9 cellular contexts compared by ENCODE assay signal in the genomic region with DNA sequence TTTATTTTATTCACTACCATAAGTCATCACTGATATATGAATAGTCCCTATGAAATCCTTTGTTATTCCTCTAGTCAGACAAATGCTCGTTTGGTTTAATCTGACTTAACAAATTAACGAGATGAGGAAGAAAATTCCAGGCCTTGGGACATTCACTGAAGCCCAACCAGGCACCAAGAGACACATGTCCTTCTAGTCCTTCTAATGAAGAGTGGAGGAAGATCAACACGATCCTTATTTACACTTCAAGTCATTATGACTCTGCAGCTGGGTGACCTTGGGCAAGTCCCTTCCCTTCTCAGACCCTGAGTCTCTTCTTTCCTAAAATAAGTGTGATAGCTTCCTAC.
DNase-seq lines count a peak whose midpoint lies in the region; ATAC-seq, FAIRE-seq and TF ChIP-seq lines count a peak whose summit lies in the region.
"Had no signal": no experiment of that assay in that cellular context is flagged by ENCODE, and none has a peak within 500 bp of the region (broad histone marks: within the 10 kb centered on the region; RNA-seq: fewer than 3 reads in every experiment).

No MANE protein-coding gene starts in this region.

- no peak for FAIRE-seq in kidney (lab: Jason Lieb, UNC)

- WGBS in adrenal gland, 4 donors = 8 to 33% (median 16%) methylated on average over 3 of the region's 3 CpGs
- 40 to 49% methylated on average over 3 of the region's 3 CpGs for WGBS in lower leg skin, 2 donors

- no peaks in the 10 kb centered on the region for H3K36me3 Mint-ChIP-seq in GM23338 (ENCODE audit: low read depth)

- no peak overlapping the region for H3K4me3 Mint-ChIP-seq in GM23338
- H3K4me3 Mint-ChIP-seq: neural crest cell had no signal

- DNase-seq in GM23338 (ENCODE audit: low spot score) (no peak), adrenal gland (no peak), kidney (no peak), nucleus accumbens (lab: John Stamatoyannopoulos, UW) (no peak), NOMO-1 (lab: John Stamatoyannopoulos, UW; ENCODE audit: unreplicated experiment in 2 of 2) (no peak), lower leg skin (ENCODE audit: low spot score in 2 of 2) (no peak), middle frontal gyrus (ENCODE audit: extremely low spot score, low spot score) (no peak)

- H3K4me3 ChIP-seq in GM23338 = no peak overlapping the region
- no peak overlapping the region for H3K4me3 ChIP-seq in adrenal gland
- no peak overlapping the region for H3K4me3 ChIP-seq in kidney (ENCODE audit: low read length in 2 of 2)
- peak overlapping the region; percentile 48 for H3K4me3 ChIP-seq in skeletal muscle satellite cell (ENCODE audit: low read length)
- no peak overlapping the region for H3K4me3 ChIP-seq in lower leg skin (ENCODE audit: low read depth, poor library complexity, severe bottlenecking)

- H3K36me3 ChIP-seq in GM23338 (ENCODE audit: insufficient read depth) = no peaks in the 10 kb centered on the region
- H3K36me3 ChIP-seq in adrenal gland (replicated peaks in 1 of 2) = no peaks in the 10 kb centered on the region
- no peaks in the 10 kb centered on the region for H3K36me3 ChIP-seq in kidney (ENCODE audit: control insufficient read depth in 1 of 2, insufficient read depth in 2 of 2, low read length in 2 of 2)
- no peaks in the 10 kb centered on the region for H3K36me3 ChIP-seq in skeletal muscle satellite cell (ENCODE audit: insufficient read depth, low read length)

- H3K27ac Mint-ChIP-seq in GM23338 = peak overlapping the region; percentile 86; the same call in 1 of the 2 replicates

- TF ChIP-seq CTCF in GM23338 (conservative IDR thresholded peaks at IDR 0.05; ENCODE audit: low read depth in 2 of 2) (no peak), adrenal gland (IDR thresholded peaks at IDR 0.05) (no peak), kidney (IDR thresholded peaks at IDR 0.05; ENCODE audit: borderline replicate concordance, extremely low read depth, insufficient read depth) (no peak), lower leg skin (IDR thresholded peaks at IDR 0.05) (no peak)

- H3K9me3 Mint-ChIP-seq in GM23338 = no peaks in the 10 kb centered on the region; the same call in 2 of the 3 replicates
- H3K9me3 Mint-ChIP-seq: neural crest cell had no signal

- no peak for TF ChIP-seq POLR2A in adrenal gland (IDR thresholded peaks at IDR 0.05)
- no peak for TF ChIP-seq POLR2A in lower leg skin (IDR thresholded peaks at IDR 0.05)

- no peaks in the 10 kb centered on the region for H4K20me1 ChIP-seq in GM23338 (replicated peaks; ENCODE audit: insufficient read depth)

- H2AFZ ChIP-seq in GM23338 = peak overlapping the region; percentile 91

- H3K9me2 ChIP-seq in GM23338 (ENCODE audit: insufficient read depth) = no peaks in the 10 kb centered on the region; the same call in 1 of the 2 replicates

- no peaks in the 10 kb centered on the region for H3F3A ChIP-seq in GM23338 (replicated peaks; ENCODE audit: low read depth)

- peaks cover 6% of the 10 kb centered on the region for H3K27me3 Mint-ChIP-seq in GM23338 (ENCODE audit: insufficient read depth, low read depth, poor library complexity)

- no peaks in the 10 kb centered on the region for H3K79me2 ChIP-seq in GM23338 (replicated peaks; ENCODE audit: insufficient read depth)

- H3K4me1 Mint-ChIP-seq in GM23338 = peaks cover 27% of the 10 kb centered on the region

- peaks cover 11% of the 10 kb centered on the region; the same call in 1 of the 2 replicates for H3K4me1 ChIP-seq in GM23338 (ENCODE audit: insufficient read depth)
- peaks cover 51 to 63% of the 10 kb centered on the region in 2 donors for H3K4me1 ChIP-seq in adrenal gland (replicated peaks in 1 of 2)
- H3K4me1 ChIP-seq in kidney (ENCODE audit: control insufficient read depth in 1 of 2, insufficient read depth in 1 of 2, low read depth in 1 of 2, low read length in 2 of 2) = peaks cover 20 to 43% of the 10 kb centered on the region in 2 donors
- H3K4me1 ChIP-seq in skeletal muscle satellite cell (ENCODE audit: control insufficient read depth, insufficient read depth, low read length) = peaks cover 65% of the 10 kb centered on the region

- ATAC-seq in GM23338 = no peak

- H3K9ac ChIP-seq in kidney (ENCODE audit: low read length in 2 of 2) = peak overlapping the region; percentile 48 to 66
- peak overlapping the region; percentile 82 for H3K9ac ChIP-seq in skeletal muscle satellite cell (ENCODE audit: low read depth, low read length)

- H3K9me3 ChIP-seq in adrenal gland (replicated peaks in 1 of 3) = no peaks in the 10 kb centered on the region
- H3K9me3 ChIP-seq in kidney (ENCODE audit: control insufficient read depth in 1 of 2, low read length in 2 of 2) = no peaks in the 10 kb centered on the region
- H3K9me3 ChIP-seq in skeletal muscle satellite cell (replicated peaks; ENCODE audit: low read length) = no peaks in the 10 kb centered on the region

- H3K27me3 ChIP-seq in GM23338 (ENCODE audit: insufficient read depth) (no peaks in the 10 kb centered on the region), adrenal gland (no peaks in the 10 kb centered on the region), skeletal muscle satellite cell (ENCODE audit: control insufficient read depth, insufficient read depth, low read length) (no peaks in the 10 kb centered on the region)

- H3K27ac ChIP-seq in GM23338 (ENCODE audit: low read depth) = no peak overlapping the region
- H3K27ac ChIP-seq in adrenal gland = peak overlapping the region; percentile 89 to 98 (median 97)
- peak overlapping the region; percentile 26 to 93 for H3K27ac ChIP-seq in kidney (ENCODE audit: low read depth in 2 of 2, low read length in 2 of 2)

- intact Hi-C loops in adrenal gland (cut with DNase I) (loop anchor here in 1 of 2 donors (10.0 kb wide), 1 partner anchor 157 kb away; no protein-coding TSS in a partner anchor), kidney (cut with DNase I) (no loop called here), lower leg skin (cut with DNase I; ENCODE audit: low total_unique reads) (no loop called here)

- H3K4me2 ChIP-seq in GM23338 = no peak overlapping the region
- peak overlapping the region; percentile 74 for H3K4me2 ChIP-seq in skeletal muscle satellite cell (ENCODE audit: low read length)

TF ChIP-seq in GM23338, 12 proteins besides CTCF, POLR2A, EP300 and RAD21 (continues in another document):
- TF ChIP-seq STAT1 (IDR thresholded peaks at IDR 0.05; ENCODE audit: unreplicated experiment) (no peak), ZNF331 (CRISPR knock-in tag; IDR thresholded peaks at IDR 0.05; ENCODE audit: low read depth) (no peak), EZH2 (IDR thresholded peaks at IDR 0.05; ENCODE audit: low read depth, unreplicated experiment) (no peak), CREB1 (CRISPR knock-in tag; IDR thresholded peaks at IDR 0.05; ENCODE audit: low read depth) (no peak), EZH2phosphoT487 (IDR thresholded peaks at IDR 0.05; ENCODE audit: unreplicated experiment) (no peak), JUNB (IDR thresholded peaks at IDR 0.05; ENCODE audit: unreplicated experiment) (no peak), ZNF114 (CRISPR knock-in tag; IDR thresholded peaks at IDR 0.05) (no peak), POLR2AphosphoS5 (IDR thresholded peaks at IDR 0.05; ENCODE audit: low read depth) (no peak)
- TF ChIP-seq, protein P1, sequence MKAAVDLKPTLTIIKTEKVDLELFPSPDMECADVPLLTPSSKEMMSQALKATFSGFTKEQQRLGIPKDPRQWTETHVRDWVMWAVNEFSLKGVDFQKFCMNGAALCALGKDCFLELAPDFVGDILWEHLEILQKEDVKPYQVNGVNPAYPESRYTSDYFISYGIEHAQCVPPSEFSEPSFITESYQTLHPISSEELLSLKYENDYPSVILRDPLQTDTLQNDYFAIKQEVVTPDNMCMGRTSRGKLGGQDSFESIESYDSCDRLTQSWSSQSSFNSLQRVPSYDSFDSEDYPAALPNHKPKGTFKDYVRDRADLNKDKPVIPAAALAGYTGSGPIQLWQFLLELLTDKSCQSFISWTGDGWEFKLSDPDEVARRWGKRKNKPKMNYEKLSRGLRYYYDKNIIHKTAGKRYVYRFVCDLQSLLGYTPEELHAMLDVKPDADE (IDR thresholded peaks at IDR 0.05) = no peak
- TF ChIP-seq, protein P2, sequence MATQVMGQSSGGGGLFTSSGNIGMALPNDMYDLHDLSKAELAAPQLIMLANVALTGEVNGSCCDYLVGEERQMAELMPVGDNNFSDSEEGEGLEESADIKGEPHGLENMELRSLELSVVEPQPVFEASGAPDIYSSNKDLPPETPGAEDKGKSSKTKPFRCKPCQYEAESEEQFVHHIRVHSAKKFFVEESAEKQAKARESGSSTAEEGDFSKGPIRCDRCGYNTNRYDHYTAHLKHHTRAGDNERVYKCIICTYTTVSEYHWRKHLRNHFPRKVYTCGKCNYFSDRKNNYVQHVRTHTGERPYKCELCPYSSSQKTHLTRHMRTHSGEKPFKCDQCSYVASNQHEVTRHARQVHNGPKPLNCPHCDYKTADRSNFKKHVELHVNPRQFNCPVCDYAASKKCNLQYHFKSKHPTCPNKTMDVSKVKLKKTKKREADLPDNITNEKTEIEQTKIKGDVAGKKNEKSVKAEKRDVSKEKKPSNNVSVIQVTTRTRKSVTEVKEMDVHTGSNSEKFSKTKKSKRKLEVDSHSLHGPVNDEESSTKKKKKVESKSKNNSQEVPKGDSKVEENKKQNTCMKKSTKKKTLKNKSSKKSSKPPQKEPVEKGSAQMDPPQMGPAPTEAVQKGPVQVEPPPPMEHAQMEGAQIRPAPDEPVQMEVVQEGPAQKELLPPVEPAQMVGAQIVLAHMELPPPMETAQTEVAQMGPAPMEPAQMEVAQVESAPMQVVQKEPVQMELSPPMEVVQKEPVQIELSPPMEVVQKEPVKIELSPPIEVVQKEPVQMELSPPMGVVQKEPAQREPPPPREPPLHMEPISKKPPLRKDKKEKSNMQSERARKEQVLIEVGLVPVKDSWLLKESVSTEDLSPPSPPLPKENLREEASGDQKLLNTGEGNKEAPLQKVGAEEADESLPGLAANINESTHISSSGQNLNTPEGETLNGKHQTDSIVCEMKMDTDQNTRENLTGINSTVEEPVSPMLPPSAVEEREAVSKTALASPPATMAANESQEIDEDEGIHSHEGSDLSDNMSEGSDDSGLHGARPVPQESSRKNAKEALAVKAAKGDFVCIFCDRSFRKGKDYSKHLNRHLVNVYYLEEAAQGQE (IDR thresholded peaks at IDR 0.05; ENCODE audit: unreplicated experiment) = no peak
